27 cellular contexts compared by ENCODE assay signal in the genomic region with DNA sequence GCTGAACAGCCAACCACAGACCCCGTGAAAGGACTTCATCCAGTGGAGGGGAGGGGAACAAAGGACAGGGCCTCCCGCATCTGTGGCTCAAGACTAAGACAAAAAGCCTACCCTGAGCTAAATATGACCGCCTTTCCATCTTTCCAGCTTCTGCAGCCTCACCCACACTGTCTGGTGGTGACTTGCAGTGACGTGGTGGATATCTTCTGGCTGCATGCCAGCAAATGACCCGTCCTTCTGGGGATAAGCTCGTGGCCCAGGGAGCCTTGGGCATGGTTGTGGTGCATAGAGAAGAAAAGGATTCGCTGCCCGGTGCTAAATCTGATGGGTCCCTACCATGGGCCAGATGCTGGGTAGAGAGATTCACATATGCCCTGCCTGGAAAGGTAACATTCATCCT. TPM values are rescaled to one million over a fixed set of nuclear protein-coding genes. Genes with fewer than 3 reads are reported as not detected.
DNase-seq lines count a peak whose midpoint lies in the region; ATAC-seq and TF ChIP-seq lines count a peak whose summit lies in the region.
"Had no signal": no experiment of that assay in that cellular context is flagged by ENCODE, and none has a peak within 500 bp of the region (broad histone marks: within the 10 kb centered on the region; RNA-seq: fewer than 3 reads in every experiment).

No MANE protein-coding gene starts in this region.

- CTCF ChIA-PET in SK-N-SH (lab: Yijun Ruan, JAX): no interaction called here
- CTCF ChIA-PET in PC-9 (lab: Charles Lee): interaction anchor here (0.6 kb wide), 1 partner anchor 137 kb away, joined by 6 read pairs; no protein-coding TSS in a partner anchor

- no peaks in the 10 kb centered on the region for H3K9me2 ChIP-seq in SK-N-SH
- H3K9me2 ChIP-seq in PC-9 (ENCODE audit: insufficient read depth): no peaks in the 10 kb centered on the region

- no peak overlapping the region for H3K4me3 Mint-ChIP-seq in progenitor cell of endocrine pancreas (ENCODE audit: low read depth)
- H3K4me3 Mint-ChIP-seq: activated CD8-positive, alpha-beta T cell treated with anti-CD3 and anti-CD28 coated beads, Interleukin-2, amount 10 ng/mL, durations not matched to agents 7 days and 5 days; activated T-cell treated with anti-CD3 and anti-CD28 coated beads, Interleukin-2, amount 50 U/mL, for 4 hours; central memory CD8-positive, alpha-beta T cell; stimulated activated naive CD8-positive, alpha-beta T cell treated with anti-CD3 and anti-CD28 coated beads, Interleukin-15, amount 100 ng/mL, for 72 hours; type B pancreatic cell had no signal

- H4K20me1 ChIP-seq in SK-N-SH (ENCODE audit: insufficient read depth): no peaks in the 10 kb centered on the region
- H4K20me1 ChIP-seq in PC-9 (ENCODE audit: insufficient read depth): no peaks in the 10 kb centered on the region

- WGBS in SK-N-SH (ENCODE audit: low lambda C conversion rate): 72% methylated on average over 5 of the region's 8 CpGs

- H3K4me2 ChIP-seq in SK-N-SH (no peak overlapping the region), PC-9 (no peak overlapping the region)

- H3K9ac ChIP-seq in SK-N-SH: no peak overlapping the region

- TF ChIP-seq EP300 in SK-N-SH (IDR thresholded peaks at IDR 0.05; ENCODE audit: borderline replicate concordance in 1 of 2, low read depth in 1 of 2, low read length in 1 of 2): no peak

- TF ChIP-seq RAD21 in SK-N-SH (IDR thresholded peaks at IDR 0.05; ENCODE audit: low read length): no peak

- intact Hi-C loops in PC-9 (cut with micrococcal nuclease; ENCODE audit: unreplicated experiment): loop anchor here (1.0 kb wide), 3 partner anchors 28 to 165 kb away; no protein-coding TSS in a partner anchor
- intact Hi-C loops in left ventricle myocardium inferior (cut with micrococcal nuclease): no loop called here

- H3F3A ChIP-seq in SK-N-SH (replicated peaks; ENCODE audit: insufficient read depth) (no peaks in the 10 kb centered on the region), PC-9 (ENCODE audit: insufficient read depth, low read depth) (peaks cover 30% of the 10 kb centered on the region)

- H3K27ac ChIP-seq in SK-N-SH (ENCODE audit: low read depth in 2 of 2, low read length in 1 of 2): no peak overlapping the region
- 0 out of 2 replicates have a peak overlapping the region, but pooled peaks have one; percentile 16 for H3K27ac ChIP-seq in PC-9
- no peak overlapping the region for H3K27ac ChIP-seq in left ventricle myocardium inferior (replicated peaks)
- H3K27ac ChIP-seq: 22Rv1, epithelial cell of prostate, neutrophil had no signal

- no peak for DNase-seq in SK-N-SH
- DNase-seq in PC-9: peak in 1 of 2 experiments; percentile 24
- peak; percentile 45 to 51 for DNase-seq in erythroblast (lab: John Stamatoyannopoulos, UW)
- no peak for DNase-seq in progenitor cell of endocrine pancreas (ENCODE audit: low spot score, unreplicated experiment)
- no peak for DNase-seq in putamen (ENCODE audit: low spot score)
- no peak for DNase-seq in left ventricle myocardium inferior
- DNase-seq in KG1 (lab: John Stamatoyannopoulos, UW): no peak
- DNase-seq: activated CD4-positive, CD25-positive, alpha-beta regulatory T cell treated with anti-CD3 and anti-CD28 coated beads, Interleukin-2, amount 50 U/mL, for 72 hours; activated CD8-positive, alpha-beta T cell treated with anti-CD3 and anti-CD28 coated beads, Interleukin-2, amount 10 ng/mL, durations not matched to agents 7 days and 5 days; activated naive CD4-positive, alpha-beta T cell; activated T-cell treated with anti-CD3 and anti-CD28 coated beads, Interleukin-2, amount 50 U/mL, for 4 hours; amniotic stem cell; COR-L47; DMS79 treated with DMSO at 0.1 percent for 48 hours; kidney glomerular epithelial cell; NCI-H187 treated with DMSO at 0.1 percent for 48 hours; retina; SHP77 treated with DMSO at 0.1 percent for 48 hours; stimulated activated CD4-positive, alpha-beta T cell treated with anti-CD3 and anti-CD28 coated beads, Interleukin-4, amount 100 ng/mL, for 4 hours; stimulated activated naive CD8-positive, alpha-beta T cell treated with anti-CD3 and anti-CD28 coated beads, Interleukin-15, amount 100 ng/mL, for 72 hours had no signal

- TF ChIP-seq POLR2A in erythroblast (IDR thresholded peaks at IDR 0.05; ENCODE audit: low read length): no peak

- POLR2A ChIA-PET in SK-N-SH (lab: Yijun Ruan, JAX): no interaction called here
- POLR2A ChIA-PET in PC-9 (lab: Charles Lee; ENCODE audit: unreplicated experiment): no interaction called here

- H3K27ac Mint-ChIP-seq in progenitor cell of endocrine pancreas: peak overlapping the region; percentile 8
- H3K27ac Mint-ChIP-seq: activated CD8-positive, alpha-beta T cell treated with anti-CD3 and anti-CD28 coated beads, Interleukin-2, amount 10 ng/mL, durations not matched to agents 7 days and 5 days; stimulated activated naive CD8-positive, alpha-beta T cell treated with anti-CD3 and anti-CD28 coated beads, Interleukin-15, amount 100 ng/mL, for 72 hours; type B pancreatic cell had no signal

- no peak for TF ChIP-seq CTCF in SK-N-SH (IDR thresholded peaks at IDR 0.05)
- no peak for TF ChIP-seq CTCF in PC-9 (conservative IDR thresholded peaks at IDR 0.05)
- no peak for TF ChIP-seq CTCF in progenitor cell of endocrine pancreas (IDR thresholded peaks at IDR 0.05; ENCODE audit: unreplicated experiment)
- TF ChIP-seq CTCF in left ventricle myocardium inferior (IDR thresholded peaks at IDR 0.05; ENCODE audit: borderline replicate concordance): no peak

- no peak; the same call in 1 of the 3 replicates for ATAC-seq in SK-N-SH treated with all-trans-retinoic acid at 6 μM for 48 hours
- ATAC-seq: activated CD8-positive, alpha-beta T cell treated with anti-CD3 and anti-CD28 coated beads, Interleukin-2, amount 10 ng/mL, durations not matched to agents 7 days and 5 days; activated T-cell treated with anti-CD3 and anti-CD28 coated beads, Interleukin-2, amount 50 U/mL, for 4 hours; stimulated activated naive CD8-positive, alpha-beta T cell treated with anti-CD3 and anti-CD28 coated beads, Interleukin-15, amount 100 ng/mL, for 72 hours had no signal

- no peaks in the 10 kb centered on the region for H3K79me2 ChIP-seq in SK-N-SH (ENCODE audit: insufficient read depth)
- no peaks in the 10 kb centered on the region for H3K79me2 ChIP-seq in PC-9 (ENCODE audit: low read depth)

- H3K4me3 ChIP-seq in SK-N-SH (ENCODE audit: low read depth in 2 of 2, low read length in 1 of 2): no peak overlapping the region
- no peak overlapping the region for H3K4me3 ChIP-seq in PC-9
- H3K4me3 ChIP-seq in left ventricle myocardium inferior: no peak overlapping the region

- no peaks in the 10 kb centered on the region for H3K36me3 Mint-ChIP-seq in progenitor cell of endocrine pancreas (ENCODE audit: insufficient read depth)
- H3K36me3 Mint-ChIP-seq: type B pancreatic cell had no signal

- no peaks in the 10 kb centered on the region for H3K9me3 ChIP-seq in SK-N-SH
- peaks cover 2% of the 10 kb centered on the region; the same call in 1 of the 2 replicates for H3K9me3 ChIP-seq in PC-9 (ENCODE audit: insufficient read depth, low read depth)
- H3K9me3 ChIP-seq in left ventricle myocardium inferior (replicated peaks): peaks cover 23% of the 10 kb centered on the region
- H3K9me3 ChIP-seq: neutrophil had no signal

- no peaks in the 10 kb centered on the region for H3K27me3 ChIP-seq in SK-N-SH (ENCODE audit: insufficient read depth)
- H3K27me3 ChIP-seq in PC-9 (ENCODE audit: insufficient read depth, low read depth): no peaks in the 10 kb centered on the region
- H3K27me3 ChIP-seq in left ventricle myocardium inferior (ENCODE audit: low read depth): peaks cover 6% of the 10 kb centered on the region
- H3K27me3 ChIP-seq: neutrophil had no signal

- H3K36me3 ChIP-seq in SK-N-SH (replicated peaks in 1 of 2; ENCODE audit: control insufficient read depth in 1 of 2, insufficient read depth in 2 of 2, low read length in 1 of 2) (no peaks in the 10 kb centered on the region), PC-9 (ENCODE audit: low read depth) (no peaks in the 10 kb centered on the region), left ventricle myocardium inferior (no peaks in the 10 kb centered on the region)
- H3K36me3 ChIP-seq: neutrophil had no signal

- H3K4me1 Mint-ChIP-seq in progenitor cell of endocrine pancreas (ENCODE audit: low read depth): no peaks in the 10 kb centered on the region
- H3K4me1 Mint-ChIP-seq: central memory CD8-positive, alpha-beta T cell; stimulated activated naive CD8-positive, alpha-beta T cell treated with anti-CD3 and anti-CD28 coated beads, Interleukin-15, amount 100 ng/mL, for 72 hours had no signal

- H3K4me1 ChIP-seq in SK-N-SH (ENCODE audit: control insufficient read depth in 1 of 2, insufficient read depth in 2 of 2, low read depth in 1 of 2, low read length in 1 of 2) (no peaks in the 10 kb centered on the region), PC-9 (replicated peaks; ENCODE audit: insufficient read depth) (peaks cover 36% of the 10 kb centered on the region), left ventricle myocardium inferior (no peaks in the 10 kb centered on the region)

- no TSS peak for BruUV-seq in PC-9 (replicated peaks; lab: Mats Ljungman, UMichigan)

- H2AFZ ChIP-seq in SK-N-SH (ENCODE audit: low read depth) (no peak overlapping the region), PC-9 (no peak overlapping the region)

- no peaks in the 10 kb centered on the region for H3K27me3 Mint-ChIP-seq in progenitor cell of endocrine pancreas
- H3K27me3 Mint-ChIP-seq: central memory CD8-positive, alpha-beta T cell; stimulated activated naive CD8-positive, alpha-beta T cell treated with anti-CD3 and anti-CD28 coated beads, Interleukin-15, amount 100 ng/mL, for 72 hours; type B pancreatic cell had no signal

- H3K9me3 Mint-ChIP-seq in progenitor cell of endocrine pancreas (ENCODE audit: low read depth): no peaks in the 10 kb centered on the region
- H3K9me3 Mint-ChIP-seq: activated T-cell treated with anti-CD3 and anti-CD28 coated beads, Interleukin-2, amount 50 U/mL, for 4 hours; central memory CD8-positive, alpha-beta T cell; type B pancreatic cell had no signal

TF ChIP-seq in SK-N-SH treated with all-trans-retinoic acid at 6 μM for 48 hours, 23 proteins besides CTCF, POLR2A, EP300 and RAD21 (continues in another document):
- TF ChIP-seq ZFP30 (CRISPR knock-in tag; IDR thresholded peaks at IDR 0.05): no peak

RNA-seq across cellular contexts. Expression of a gene that starts 8.7 kb away (rescaled TPM):
- polyA plus RNA-seq in SK-N-SH (2012; rRNA removed): 1.2 and 1.4 TPM in 2 replicates
- 0.22 and 0.79 TPM in 2 replicates for polyA plus RNA-seq in SK-N-SH (2012; cell fraction: cytosol; rRNA removed)
- polyA plus RNA-seq in SK-N-SH (2012; cell fraction: nucleus; rRNA removed): 1.4 and 1.5 TPM in 2 replicates
- total RNA-seq in PC-9 (2021): 52.2 and 55.3 TPM in 2 replicates
- 0.71 and 1.2 TPM in 2 replicates for total RNA-seq in progenitor cell of endocrine pancreas
- 0.16 TPM for total RNA-seq in left ventricle myocardium inferior
- total RNA-seq: activated CD8-positive, alpha-beta T cell treated with anti-CD3 and anti-CD28 coated beads, Interleukin-2, amount 10 ng/mL, durations not matched to agents 7 days and 5 days had no signal

RNA-seq across cellular contexts. Expression of a gene that starts 10.7 kb away (rescaled TPM):
- not detected in 2 replicates for polyA plus RNA-seq in SK-N-SH (2012; rRNA removed)
- not detected in 2 replicates for polyA plus RNA-seq in SK-N-SH (2012; cell fraction: cytosol; rRNA removed)
- polyA plus RNA-seq in SK-N-SH (2012; cell fraction: nucleus; rRNA removed): not detected in 2 replicates
- total RNA-seq in PC-9 (2021) (not detected in 2 replicates), progenitor cell of endocrine pancreas (not detected in 2 replicates), left ventricle myocardium inferior (not detected)
- total RNA-seq: activated CD8-positive, alpha-beta T cell treated with anti-CD3 and anti-CD28 coated beads, Interleukin-2, amount 10 ng/mL, durations not matched to agents 7 days and 5 days; activated T-cell treated with anti-CD3 and anti-CD28 coated beads, Interleukin-2, amount 50 U/mL, for 4 hours; H1 had no signal

RNA-seq across cellular contexts. Expression of a gene that starts 38.4 kb away (rescaled TPM):
- 0.99 and 1.3 TPM in 2 replicates for polyA plus RNA-seq in SK-N-SH (2012; rRNA removed)
- polyA plus RNA-seq in SK-N-SH (2012; cell fraction: cytosol; rRNA removed): 0.79 and 1.0 TPM in 2 replicates
- polyA plus RNA-seq in SK-N-SH (2012; cell fraction: nucleus; rRNA removed): 4.6 and 5.4 TPM in 2 replicates
- 0.55 and 0.74 TPM in 2 replicates for total RNA-seq in PC-9 (2021)
- total RNA-seq in progenitor cell of endocrine pancreas: 5.3 and 9.0 TPM in 2 replicates
- total RNA-seq in left ventricle myocardium inferior: 4.9 TPM

Comparison
In these comparisons a context has a peak if more than half of its experiments do, and no peak if none do; other contexts are left out.
1. DNase-seq: peak in erythroblast (2 of 2); none in SK-N-SH (single experiment), progenitor cell of endocrine pancreas (single experiment), putamen (single experiment), left ventricle myocardium inferior (single experiment) and KG1 (single experiment).
2. RNA of a gene that starts 8.7 kb away (total RNA-seq): 52.2 to 55.3 TPM in PC-9; 0.71 to 1.2 TPM in progenitor cell of endocrine pancreas and 0.16 TPM in left ventricle myocardium inferior (single experiment); every median in the first group is over 10 times any median in the second.